ENCODE assay signal across 12 cellular contexts in the genomic region with DNA sequence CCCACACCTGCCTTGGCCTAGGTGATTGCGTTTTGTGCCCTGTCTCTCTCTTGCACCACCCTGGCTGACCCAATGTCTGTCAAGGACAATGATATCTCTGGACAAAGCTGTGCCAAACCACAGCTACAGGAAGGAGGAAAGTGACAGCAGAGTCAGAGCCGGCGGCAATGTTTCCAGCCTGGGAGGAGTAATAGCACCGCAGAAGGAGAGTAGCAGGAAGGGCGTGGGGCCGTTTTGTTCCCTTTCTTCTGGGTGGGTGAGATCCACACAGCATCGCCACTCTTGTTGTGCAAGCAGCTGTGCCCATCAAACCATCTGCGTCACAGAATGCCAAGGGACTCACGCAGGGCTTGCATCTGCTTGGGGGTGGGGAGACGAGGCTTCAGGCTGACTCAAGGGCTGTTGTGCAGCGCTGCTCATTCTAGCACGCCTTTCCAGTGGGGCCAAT.
DNase-seq lines count a peak whose midpoint lies in the region; ATAC-seq and TF ChIP-seq lines count a peak whose summit lies in the region.
"Had no signal": no experiment of that assay in that cellular context is flagged by ENCODE, and none has a peak within 500 bp of the region (broad histone marks: within the 10 kb centered on the region; RNA-seq: fewer than 3 reads in every experiment).

No MANE protein-coding gene starts in this region.

- no peak overlapping the region for H3K27ac Mint-ChIP-seq in naive thymus-derived CD4-positive, alpha-beta T cell
- H3K27ac Mint-ChIP-seq in activated T-cell treated with anti-CD3 and anti-CD28 coated beads, Interleukin-2, amount 50 U/mL, for 24 hours: no peak overlapping the region
- H3K27ac Mint-ChIP-seq: activated CD4-positive, alpha-beta memory T cell treated with anti-CD3 and anti-CD28 coated beads for 36 hours; HFFc6 had no signal

- H3K4me3 Mint-ChIP-seq in naive thymus-derived CD4-positive, alpha-beta T cell: no peak overlapping the region
- no peak overlapping the region for H3K4me3 Mint-ChIP-seq in activated T-cell treated with anti-CD3 and anti-CD28 coated beads, Interleukin-2, amount 50 U/mL, for 24 hours
- H3K4me3 Mint-ChIP-seq: activated CD4-positive, alpha-beta memory T cell treated with anti-CD3 and anti-CD28 coated beads for 36 hours; HFFc6 had no signal

- peaks cover 3 to 23% (median 7%) of the 10 kb centered on the region in 11 donors for H3K9me3 Mint-ChIP-seq in naive thymus-derived CD4-positive, alpha-beta T cell
- H3K9me3 Mint-ChIP-seq in activated T-cell treated with anti-CD3 and anti-CD28 coated beads, Interleukin-2, amount 50 U/mL, for 24 hours: peaks cover 12% of the 10 kb centered on the region

- peaks cover 0 to 3% (median 0%) of the 10 kb centered on the region in 3 experiments for H3K9me3 ChIP-seq in naive thymus-derived CD4-positive, alpha-beta T cell (ENCODE audit: control insufficient read depth in 2 of 3, low read length in 3 of 3)

- no peaks in the 10 kb centered on the region for H3K36me3 ChIP-seq in naive thymus-derived CD4-positive, alpha-beta T cell (ENCODE audit: control insufficient read depth in 2 of 3, insufficient read depth in 3 of 3, low read length in 3 of 3)

- H3K27me3 Mint-ChIP-seq in naive thymus-derived CD4-positive, alpha-beta T cell: peaks cover 0 to 10% (median 0%) of the 10 kb centered on the region in 5 donors
- no peaks in the 10 kb centered on the region for H3K27me3 Mint-ChIP-seq in activated T-cell treated with anti-CD3 and anti-CD28 coated beads, Interleukin-2, amount 50 U/mL, for 24 hours
- H3K27me3 Mint-ChIP-seq: activated CD4-positive, alpha-beta memory T cell treated with anti-CD3 and anti-CD28 coated beads for 36 hours had no signal

- ATAC-seq in naive thymus-derived CD4-positive, alpha-beta T cell: peak; percentile 55
- ATAC-seq in GM21825 (IDR thresholded peaks at IDR 0.05; ENCODE audit: unreplicated experiment): no peak

- POLR2A ChIA-PET in naive thymus-derived CD4-positive, alpha-beta T cell (lab: Charles Lee): no interaction called here

- intact Hi-C loops in naive thymus-derived CD4-positive, alpha-beta T cell (cut with micrococcal nuclease): no loop called here

- peaks cover 0 to 3% (median 0%) of the 10 kb centered on the region in 7 donors for H3K4me1 Mint-ChIP-seq in naive thymus-derived CD4-positive, alpha-beta T cell
- no peaks in the 10 kb centered on the region for H3K4me1 Mint-ChIP-seq in activated T-cell treated with anti-CD3 and anti-CD28 coated beads, Interleukin-2, amount 50 U/mL, for 24 hours (ENCODE audit: low read depth)

- CTCF ChIA-PET in naive thymus-derived CD4-positive, alpha-beta T cell (lab: Charles Lee): interaction anchor here (0.7 kb wide), 1 partner anchor 177 kb away, joined by 4 read pairs; no protein-coding TSS in a partner anchor

- no peak for TF ChIP-seq CTCF in coronary artery (IDR thresholded peaks at IDR 0.05)

- H3K27me3 ChIP-seq in naive thymus-derived CD4-positive, alpha-beta T cell (ENCODE audit: control insufficient read depth in 2 of 2, insufficient read depth in 2 of 2, low read length in 2 of 2): no peaks in the 10 kb centered on the region

- DNase-seq in AG08395 (ENCODE audit: low spot score) (peak; percentile 88), NCI-H2029 treated with DMSO at 0.1 percent for 48 hours (lab: John Stamatoyannopoulos, UW) (peak; percentile 76), coronary artery (ENCODE audit: low spot score) (peak; percentile 79), NCI-H1048 (lab: John Stamatoyannopoulos, UW) (no peak), GF-D8 (lab: John Stamatoyannopoulos, UW) (no peak)
- DNase-seq in naive thymus-derived CD4-positive, alpha-beta T cell: no peak
- DNase-seq in activated T-cell treated with anti-CD3 and anti-CD28 coated beads, Interleukin-2, amount 50 U/mL, for 24 hours: no peak
- DNase-seq: activated CD4-positive, alpha-beta memory T cell treated with anti-CD3 and anti-CD28 coated beads for 36 hours; AML-193; HFFc6; NCI-H82 had no signal

- peaks cover 0 to 5% (median 0%) of the 10 kb centered on the region in 5 donors for H3K36me3 Mint-ChIP-seq in naive thymus-derived CD4-positive, alpha-beta T cell
- no peaks in the 10 kb centered on the region for H3K36me3 Mint-ChIP-seq in activated T-cell treated with anti-CD3 and anti-CD28 coated beads, Interleukin-2, amount 50 U/mL, for 24 hours (ENCODE audit: low read depth)
- H3K36me3 Mint-ChIP-seq: activated CD4-positive, alpha-beta memory T cell treated with anti-CD3 and anti-CD28 coated beads for 36 hours had no signal

- peak overlapping the region in 1 of 2 donors; percentile 70 for H3K27ac ChIP-seq in coronary artery
- no peak overlapping the region for H3K27ac ChIP-seq in naive thymus-derived CD4-positive, alpha-beta T cell (ENCODE audit: low read depth, low read length)

- no peak overlapping the region for H3K4me3 ChIP-seq in coronary artery
- H3K4me3 ChIP-seq in naive thymus-derived CD4-positive, alpha-beta T cell (ENCODE audit: low read length): no peak overlapping the region

- no peaks in the 10 kb centered on the region for H3K4me1 ChIP-seq in naive thymus-derived CD4-positive, alpha-beta T cell (ENCODE audit: control insufficient read depth in 2 of 2, insufficient read depth in 2 of 2, low read length in 2 of 2)

Comparison
In these comparisons a context has a peak if more than half of its experiments do, and no peak if none do; other contexts are left out.
1. DNase-seq: peak in AG08395 (single experiment), NCI-H2029 treated with DMSO at 0.1 percent for 48 hours (single experiment) and coronary artery (single experiment); none in naive thymus-derived CD4-positive, alpha-beta T cell (0 of 9), NCI-H1048 (single experiment), activated T-cell treated with anti-CD3 and anti-CD28 coated beads, Interleukin-2, amount 50 U/mL, for 24 hours (single experiment) and GF-D8 (single experiment).